1 cellular context compared by ENCODE assay signal in the genomic region with DNA sequence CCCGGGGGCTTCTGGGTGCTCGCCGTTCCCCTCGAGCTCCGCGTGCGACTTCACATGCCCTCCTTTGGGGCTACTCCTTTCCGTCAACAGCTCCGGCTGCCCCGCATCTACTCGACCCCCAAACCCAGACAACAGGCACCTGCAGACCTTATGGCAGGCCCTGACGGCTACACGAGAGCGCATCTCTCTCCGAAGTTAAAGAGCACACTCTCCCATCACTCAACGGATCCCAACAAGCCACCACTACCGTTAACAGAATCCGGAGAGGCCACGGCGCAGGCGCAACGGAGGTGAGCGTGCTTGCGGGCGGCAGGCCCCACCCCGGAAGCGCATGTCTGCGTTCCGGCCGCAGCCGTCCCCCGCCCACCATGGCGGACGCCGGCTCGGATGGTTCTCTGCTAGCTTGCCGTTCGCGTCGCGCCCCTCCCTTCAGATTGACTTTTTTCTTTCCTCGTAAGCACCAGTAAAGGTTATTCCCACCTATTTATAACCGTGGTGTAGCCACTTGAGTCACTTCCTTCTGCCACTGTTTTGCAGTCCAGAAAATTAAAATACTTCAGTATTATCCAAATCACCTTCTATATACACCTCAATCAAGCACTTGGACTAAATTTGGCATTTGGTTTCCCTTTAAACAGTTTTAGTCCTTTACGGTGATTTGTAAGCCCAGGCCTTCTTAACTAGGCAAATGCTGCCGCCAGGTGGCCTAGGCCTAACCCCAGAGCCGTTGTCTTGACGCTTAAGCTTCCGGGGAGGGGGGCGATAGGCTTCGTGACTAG.
TF ChIP-seq lines count a peak whose summit lies in the region.

A gene (minus strand): TSS at position 269 of the 779 bp plus-strand sequence. CDS start 86 bp downstream, at position 183.

TF ChIP-seq in K562, 482 proteins besides CTCF, POLR2A, EP300 and RAD21 (continued from another document and continues in another):
- TF ChIP-seq, protein P1, sequence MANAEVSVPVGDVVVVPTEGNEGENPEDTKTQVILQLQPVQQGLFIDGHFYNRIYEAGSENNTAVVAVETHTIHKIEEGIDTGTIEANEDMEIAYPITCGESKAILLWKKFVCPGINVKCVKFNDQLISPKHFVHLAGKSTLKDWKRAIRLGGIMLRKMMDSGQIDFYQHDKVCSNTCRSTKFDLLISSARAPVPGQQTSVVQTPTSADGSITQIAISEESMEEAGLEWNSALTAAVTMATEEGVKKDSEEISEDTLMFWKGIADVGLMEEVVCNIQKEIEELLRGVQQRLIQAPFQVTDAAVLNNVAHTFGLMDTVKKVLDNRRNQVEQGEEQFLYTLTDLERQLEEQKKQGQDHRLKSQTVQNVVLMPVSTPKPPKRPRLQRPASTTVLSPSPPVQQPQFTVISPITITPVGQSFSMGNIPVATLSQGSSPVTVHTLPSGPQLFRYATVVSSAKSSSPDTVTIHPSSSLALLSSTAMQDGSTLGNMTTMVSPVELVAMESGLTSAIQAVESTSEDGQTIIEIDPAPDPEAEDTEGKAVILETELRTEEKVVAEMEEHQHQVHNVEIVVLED (CRISPR knock-in tag; IDR thresholded peaks at IDR 0.05): peak; percentile 76
- TF ChIP-seq JUND (IDR thresholded peaks at IDR 0.05; ENCODE audit: borderline replicate concordance, low read depth, low read length): 0 out of 2 replicates have a peak, but pooled peaks have one; percentile 30
- TF ChIP-seq JUND (tag; IDR thresholded peaks at IDR 0.05; ENCODE audit: borderline replicate concordance, low read depth, low read length): no peak; the same call in 2 of the 3 replicates
- peak; percentile 62; the same call in 1 of the 2 replicates for TF ChIP-seq DPF2 (IDR thresholded peaks at IDR 0.05)
- peak; percentile 64 for TF ChIP-seq ARID1B (IDR thresholded peaks at IDR 0.05)
- peak; percentile 47 to 89; a peak in 2 of 4 replicates for TF ChIP-seq HDAC1 (IDR thresholded peaks at IDR 0.05)
- peak; percentile 55; the same call in 1 of the 2 replicates for TF ChIP-seq GATAD2B (IDR thresholded peaks at IDR 0.05; ENCODE audit: borderline replicate concordance)
- TF ChIP-seq RBM22 (IDR thresholded peaks at IDR 0.05; ENCODE audit: low read depth, low read length, poor library complexity, severe bottlenecking): peak; percentile 98
- TF ChIP-seq ZBTB17 (CRISPR knock-in tag; IDR thresholded peaks at IDR 0.05): peak; percentile 43
- peak; percentile 97 for TF ChIP-seq ILF3 (IDR thresholded peaks at IDR 0.05; ENCODE audit: borderline replicate concordance)
- peak; percentile 48 for TF ChIP-seq ZNF23 (CRISPR knock-in tag; IDR thresholded peaks at IDR 0.05)
- TF ChIP-seq ZNF830 (CRISPR knock-in tag; IDR thresholded peaks at IDR 0.05): peak; percentile 25; the same call in 1 of the 2 replicates
- TF ChIP-seq FOXK1 (CRISPR knock-in tag; IDR thresholded peaks at IDR 0.05; ENCODE audit: borderline replicate concordance): no peak; the same call in 1 of the 2 replicates
- TF ChIP-seq FOXM1 (IDR thresholded peaks at IDR 0.05; ENCODE audit: low read depth): peak; percentile 4; the same call in 1 of the 2 replicates
- peak; percentile 86 for TF ChIP-seq FOXM1 (CRISPR knock-in tag; IDR thresholded peaks at IDR 0.05; ENCODE audit: low read depth)
- TF ChIP-seq TEAD1 (CRISPR knock-in tag; IDR thresholded peaks at IDR 0.05): peak; percentile 74 to 89
- peak; percentile 69; the same call in 1 of the 2 replicates for TF ChIP-seq NFRKB (IDR thresholded peaks at IDR 0.05; ENCODE audit: low read depth)
- 0 out of 2 replicates have a peak, but pooled peaks have one; percentile 24 for TF ChIP-seq ZBED1 (IDR thresholded peaks at IDR 0.05)
- TF ChIP-seq ZNF431 (CRISPR knock-in tag; IDR thresholded peaks at IDR 0.05): peak; percentile 5; the same call in 1 of the 2 replicates
- no peak for TF ChIP-seq NFE2L1 (tag; IDR thresholded peaks at IDR 0.05; ENCODE audit: borderline replicate concordance, low read depth)
- TF ChIP-seq, protein P2, sequence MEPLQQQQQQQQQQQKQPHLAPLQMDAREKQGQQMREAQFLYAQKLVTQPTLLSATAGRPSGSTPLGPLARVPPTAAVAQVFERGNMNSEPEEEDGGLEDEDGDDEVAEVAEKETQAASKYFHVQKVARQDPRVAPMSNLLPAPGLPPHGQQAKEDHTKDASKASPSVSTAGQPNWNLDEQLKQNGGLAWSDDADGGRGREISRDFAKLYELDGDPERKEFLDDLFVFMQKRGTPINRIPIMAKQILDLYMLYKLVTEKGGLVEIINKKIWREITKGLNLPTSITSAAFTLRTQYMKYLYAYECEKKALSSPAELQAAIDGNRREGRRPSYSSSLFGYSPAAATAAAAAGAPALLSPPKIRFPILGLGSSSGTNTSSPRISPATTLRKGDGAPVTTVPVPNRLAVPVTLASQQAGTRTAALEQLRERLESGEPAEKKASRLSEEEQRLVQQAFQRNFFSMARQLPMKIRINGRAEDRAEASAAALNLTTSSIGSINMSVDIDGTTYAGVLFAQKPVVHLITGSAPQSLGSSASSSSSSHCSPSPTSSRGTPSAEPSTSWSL (CRISPR knock-in tag; IDR thresholded peaks at IDR 0.05; ENCODE audit: borderline replicate concordance): 0 out of 2 replicates have a peak, but pooled peaks have one; percentile 46
- TF ChIP-seq ZNF561 (CRISPR knock-in tag; conservative IDR thresholded peaks at IDR 0.05): no peak
- TF ChIP-seq FOXJ3 (CRISPR knock-in tag; IDR thresholded peaks at IDR 0.05): no peak
- TF ChIP-seq, protein P3, sequence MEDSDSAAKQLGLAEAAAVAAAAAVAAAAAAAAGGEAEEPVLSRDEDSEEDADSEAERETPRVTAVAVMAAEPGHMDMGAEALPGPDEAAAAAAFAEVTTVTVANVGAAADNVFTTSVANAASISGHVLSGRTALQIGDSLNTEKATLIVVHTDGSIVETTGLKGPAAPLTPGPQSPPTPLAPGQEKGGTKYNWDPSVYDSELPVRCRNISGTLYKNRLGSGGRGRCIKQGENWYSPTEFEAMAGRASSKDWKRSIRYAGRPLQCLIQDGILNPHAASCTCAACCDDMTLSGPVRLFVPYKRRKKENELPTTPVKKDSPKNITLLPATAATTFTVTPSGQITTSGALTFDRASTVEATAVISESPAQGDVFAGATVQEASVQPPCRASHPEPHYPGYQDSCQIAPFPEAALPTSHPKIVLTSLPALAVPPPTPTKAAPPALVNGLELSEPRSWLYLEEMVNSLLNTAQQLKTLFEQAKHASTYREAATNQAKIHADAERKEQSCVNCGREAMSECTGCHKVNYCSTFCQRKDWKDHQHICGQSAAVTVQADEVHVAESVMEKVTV (CRISPR knock-in tag; IDR thresholded peaks at IDR 0.05): peak; percentile 77
- TF ChIP-seq HDAC2 (IDR thresholded peaks at IDR 0.05): 0 out of 2 replicates have a peak, but pooled peaks have one; percentile 63
- TF ChIP-seq, protein P4, sequence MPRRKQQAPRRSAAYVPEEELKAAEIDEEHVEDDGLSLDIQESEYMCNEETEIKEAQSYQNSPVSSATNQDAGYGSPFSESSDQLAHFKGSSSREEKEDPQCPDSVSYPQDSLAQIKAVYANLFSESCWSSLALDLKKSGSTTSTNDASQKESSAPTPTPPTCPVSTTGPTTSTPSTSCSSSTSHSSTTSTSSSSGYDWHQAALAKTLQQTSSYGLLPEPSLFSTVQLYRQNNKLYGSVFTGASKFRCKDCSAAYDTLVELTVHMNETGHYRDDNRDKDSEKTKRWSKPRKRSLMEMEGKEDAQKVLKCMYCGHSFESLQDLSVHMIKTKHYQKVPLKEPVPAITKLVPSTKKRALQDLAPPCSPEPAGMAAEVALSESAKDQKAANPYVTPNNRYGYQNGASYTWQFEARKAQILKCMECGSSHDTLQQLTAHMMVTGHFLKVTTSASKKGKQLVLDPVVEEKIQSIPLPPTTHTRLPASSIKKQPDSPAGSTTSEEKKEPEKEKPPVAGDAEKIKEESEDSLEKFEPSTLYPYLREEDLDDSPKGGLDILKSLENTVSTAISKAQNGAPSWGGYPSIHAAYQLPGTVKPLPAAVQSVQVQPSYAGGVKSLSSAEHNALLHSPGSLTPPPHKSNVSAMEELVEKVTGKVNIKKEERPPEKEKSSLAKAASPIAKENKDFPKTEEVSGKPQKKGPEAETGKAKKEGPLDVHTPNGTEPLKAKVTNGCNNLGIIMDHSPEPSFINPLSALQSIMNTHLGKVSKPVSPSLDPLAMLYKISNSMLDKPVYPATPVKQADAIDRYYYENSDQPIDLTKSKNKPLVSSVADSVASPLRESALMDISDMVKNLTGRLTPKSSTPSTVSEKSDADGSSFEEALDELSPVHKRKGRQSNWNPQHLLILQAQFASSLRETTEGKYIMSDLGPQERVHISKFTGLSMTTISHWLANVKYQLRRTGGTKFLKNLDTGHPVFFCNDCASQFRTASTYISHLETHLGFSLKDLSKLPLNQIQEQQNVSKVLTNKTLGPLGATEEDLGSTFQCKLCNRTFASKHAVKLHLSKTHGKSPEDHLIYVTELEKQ (CRISPR knock-in tag; IDR thresholded peaks at IDR 0.05): 0 out of 2 replicates have a peak, but pooled peaks have one; percentile 44
- TF ChIP-seq SPI1 (IDR thresholded peaks at IDR 0.05; ENCODE audit: borderline replicate concordance, low read depth, low read length): 0 out of 2 replicates have a peak, but pooled peaks have one; percentile 0
- TF ChIP-seq LCOR (CRISPR knock-in tag; IDR thresholded peaks at IDR 0.05): peak; percentile 82
- TF ChIP-seq, protein P5, sequence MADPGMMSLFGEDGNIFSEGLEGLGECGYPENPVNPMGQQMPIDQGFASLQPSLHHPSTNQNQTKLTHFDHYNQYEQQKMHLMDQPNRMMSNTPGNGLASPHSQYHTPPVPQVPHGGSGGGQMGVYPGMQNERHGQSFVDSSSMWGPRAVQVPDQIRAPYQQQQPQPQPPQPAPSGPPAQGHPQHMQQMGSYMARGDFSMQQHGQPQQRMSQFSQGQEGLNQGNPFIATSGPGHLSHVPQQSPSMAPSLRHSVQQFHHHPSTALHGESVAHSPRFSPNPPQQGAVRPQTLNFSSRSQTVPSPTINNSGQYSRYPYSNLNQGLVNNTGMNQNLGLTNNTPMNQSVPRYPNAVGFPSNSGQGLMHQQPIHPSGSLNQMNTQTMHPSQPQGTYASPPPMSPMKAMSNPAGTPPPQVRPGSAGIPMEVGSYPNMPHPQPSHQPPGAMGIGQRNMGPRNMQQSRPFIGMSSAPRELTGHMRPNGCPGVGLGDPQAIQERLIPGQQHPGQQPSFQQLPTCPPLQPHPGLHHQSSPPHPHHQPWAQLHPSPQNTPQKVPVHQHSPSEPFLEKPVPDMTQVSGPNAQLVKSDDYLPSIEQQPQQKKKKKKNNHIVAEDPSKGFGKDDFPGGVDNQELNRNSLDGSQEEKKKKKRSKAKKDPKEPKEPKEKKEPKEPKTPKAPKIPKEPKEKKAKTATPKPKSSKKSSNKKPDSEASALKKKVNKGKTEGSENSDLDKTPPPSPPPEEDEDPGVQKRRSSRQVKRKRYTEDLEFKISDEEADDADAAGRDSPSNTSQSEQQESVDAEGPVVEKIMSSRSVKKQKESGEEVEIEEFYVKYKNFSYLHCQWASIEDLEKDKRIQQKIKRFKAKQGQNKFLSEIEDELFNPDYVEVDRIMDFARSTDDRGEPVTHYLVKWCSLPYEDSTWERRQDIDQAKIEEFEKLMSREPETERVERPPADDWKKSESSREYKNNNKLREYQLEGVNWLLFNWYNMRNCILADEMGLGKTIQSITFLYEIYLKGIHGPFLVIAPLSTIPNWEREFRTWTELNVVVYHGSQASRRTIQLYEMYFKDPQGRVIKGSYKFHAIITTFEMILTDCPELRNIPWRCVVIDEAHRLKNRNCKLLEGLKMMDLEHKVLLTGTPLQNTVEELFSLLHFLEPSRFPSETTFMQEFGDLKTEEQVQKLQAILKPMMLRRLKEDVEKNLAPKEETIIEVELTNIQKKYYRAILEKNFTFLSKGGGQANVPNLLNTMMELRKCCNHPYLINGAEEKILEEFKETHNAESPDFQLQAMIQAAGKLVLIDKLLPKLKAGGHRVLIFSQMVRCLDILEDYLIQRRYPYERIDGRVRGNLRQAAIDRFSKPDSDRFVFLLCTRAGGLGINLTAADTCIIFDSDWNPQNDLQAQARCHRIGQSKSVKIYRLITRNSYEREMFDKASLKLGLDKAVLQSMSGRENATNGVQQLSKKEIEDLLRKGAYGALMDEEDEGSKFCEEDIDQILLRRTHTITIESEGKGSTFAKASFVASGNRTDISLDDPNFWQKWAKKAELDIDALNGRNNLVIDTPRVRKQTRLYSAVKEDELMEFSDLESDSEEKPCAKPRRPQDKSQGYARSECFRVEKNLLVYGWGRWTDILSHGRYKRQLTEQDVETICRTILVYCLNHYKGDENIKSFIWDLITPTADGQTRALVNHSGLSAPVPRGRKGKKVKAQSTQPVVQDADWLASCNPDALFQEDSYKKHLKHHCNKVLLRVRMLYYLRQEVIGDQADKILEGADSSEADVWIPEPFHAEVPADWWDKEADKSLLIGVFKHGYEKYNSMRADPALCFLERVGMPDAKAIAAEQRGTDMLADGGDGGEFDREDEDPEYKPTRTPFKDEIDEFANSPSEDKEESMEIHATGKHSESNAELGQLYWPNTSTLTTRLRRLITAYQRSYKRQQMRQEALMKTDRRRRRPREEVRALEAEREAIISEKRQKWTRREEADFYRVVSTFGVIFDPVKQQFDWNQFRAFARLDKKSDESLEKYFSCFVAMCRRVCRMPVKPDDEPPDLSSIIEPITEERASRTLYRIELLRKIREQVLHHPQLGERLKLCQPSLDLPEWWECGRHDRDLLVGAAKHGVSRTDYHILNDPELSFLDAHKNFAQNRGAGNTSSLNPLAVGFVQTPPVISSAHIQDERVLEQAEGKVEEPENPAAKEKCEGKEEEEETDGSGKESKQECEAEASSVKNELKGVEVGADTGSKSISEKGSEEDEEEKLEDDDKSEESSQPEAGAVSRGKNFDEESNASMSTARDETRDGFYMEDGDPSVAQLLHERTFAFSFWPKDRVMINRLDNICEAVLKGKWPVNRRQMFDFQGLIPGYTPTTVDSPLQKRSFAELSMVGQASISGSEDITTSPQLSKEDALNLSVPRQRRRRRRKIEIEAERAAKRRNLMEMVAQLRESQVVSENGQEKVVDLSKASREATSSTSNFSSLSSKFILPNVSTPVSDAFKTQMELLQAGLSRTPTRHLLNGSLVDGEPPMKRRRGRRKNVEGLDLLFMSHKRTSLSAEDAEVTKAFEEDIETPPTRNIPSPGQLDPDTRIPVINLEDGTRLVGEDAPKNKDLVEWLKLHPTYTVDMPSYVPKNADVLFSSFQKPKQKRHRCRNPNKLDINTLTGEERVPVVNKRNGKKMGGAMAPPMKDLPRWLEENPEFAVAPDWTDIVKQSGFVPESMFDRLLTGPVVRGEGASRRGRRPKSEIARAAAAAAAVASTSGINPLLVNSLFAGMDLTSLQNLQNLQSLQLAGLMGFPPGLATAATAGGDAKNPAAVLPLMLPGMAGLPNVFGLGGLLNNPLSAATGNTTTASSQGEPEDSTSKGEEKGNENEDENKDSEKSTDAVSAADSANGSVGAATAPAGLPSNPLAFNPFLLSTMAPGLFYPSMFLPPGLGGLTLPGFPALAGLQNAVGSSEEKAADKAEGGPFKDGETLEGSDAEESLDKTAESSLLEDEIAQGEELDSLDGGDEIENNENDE (IDR thresholded peaks at IDR 0.05; ENCODE audit: low read depth, low read length): no peak
- TF ChIP-seq, protein P6, sequence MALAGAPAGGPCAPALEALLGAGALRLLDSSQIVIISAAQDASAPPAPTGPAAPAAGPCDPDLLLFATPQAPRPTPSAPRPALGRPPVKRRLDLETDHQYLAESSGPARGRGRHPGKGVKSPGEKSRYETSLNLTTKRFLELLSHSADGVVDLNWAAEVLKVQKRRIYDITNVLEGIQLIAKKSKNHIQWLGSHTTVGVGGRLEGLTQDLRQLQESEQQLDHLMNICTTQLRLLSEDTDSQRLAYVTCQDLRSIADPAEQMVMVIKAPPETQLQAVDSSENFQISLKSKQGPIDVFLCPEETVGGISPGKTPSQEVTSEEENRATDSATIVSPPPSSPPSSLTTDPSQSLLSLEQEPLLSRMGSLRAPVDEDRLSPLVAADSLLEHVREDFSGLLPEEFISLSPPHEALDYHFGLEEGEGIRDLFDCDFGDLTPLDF (CRISPR knock-in tag; IDR thresholded peaks at IDR 0.05): peak; percentile 72
- no peak for TF ChIP-seq ZNF77 (CRISPR knock-in tag; IDR thresholded peaks at IDR 0.05)
- TF ChIP-seq ZNF3 (CRISPR knock-in tag; IDR thresholded peaks at IDR 0.05): peak; percentile 41; the same call in 1 of the 2 replicates
- peak; percentile 78 for TF ChIP-seq HNRNPLL (IDR thresholded peaks at IDR 0.05; ENCODE audit: low read depth, low read length, poor library complexity, severe bottlenecking)
